8 cellular contexts compared by ENCODE assay signal in genomic region chr1:211323156-211324063, GRCh38. TPM values are rescaled to one million over a fixed set of nuclear protein-coding genes. Genes with fewer than 3 reads are reported as not detected.
A peak's percentile ranks its signal among the peaks of the same experiment; 100 is the strongest.
DNase-seq lines count a peak whose midpoint lies in the region; ATAC-seq and TF ChIP-seq lines count a peak whose summit lies in the region.

No MANE protein-coding gene starts in this region.

- no peaks in the 10 kb centered on the region for H3K27me3 Mint-ChIP-seq in osteocyte (ENCODE audit: unreplicated experiment)

- H3K36me3 Mint-ChIP-seq in osteocyte (ENCODE audit: unreplicated experiment): no peaks in the 10 kb centered on the region

- H3K9me3 Mint-ChIP-seq in osteocyte (ENCODE audit: unreplicated experiment): no peaks in the 10 kb centered on the region

- no peak overlapping the region for H3K27ac Mint-ChIP-seq in osteocyte (ENCODE audit: unreplicated experiment)

- peak; percentile 88 for TF ChIP-seq CTCF in osteocyte (IDR thresholded peaks at IDR 0.05)

- ATAC-seq in GM19468 (IDR thresholded peaks at IDR 0.05; ENCODE audit: extremely low read depth, unreplicated experiment) (peak; percentile 45), HG03575 (IDR thresholded peaks at IDR 0.05; ENCODE audit: extremely low read depth, insufficient number of reproducible peaks, low FRiP score, unreplicated experiment) (peak; percentile 54)

- DNase-seq in DMS153 (lab: John Stamatoyannopoulos, UW): peak; percentile 43
- DNase-seq in NCI-H82 treated with DMSO at 0.1 percent for 48 hours (lab: John Stamatoyannopoulos, UW; ENCODE audit: unreplicated experiment): peak; percentile 72
- peak; percentile 63 for DNase-seq in activated CD8-positive, alpha-beta memory T cell treated with anti-CD3 and anti-CD28 coated beads, Interleukin-2, amount 50 U/mL, for 4 hours
- peak; percentile 52 for DNase-seq in fibroblast of gingiva (ENCODE audit: low read depth)
- no peak for DNase-seq in osteocyte (ENCODE audit: extremely low spot score, unreplicated experiment)
- no peak for DNase-seq in ureter (ENCODE audit: low spot score)

- no peak overlapping the region for H3K4me3 Mint-ChIP-seq in osteocyte (ENCODE audit: unreplicated experiment)

- peaks cover 17% of the 10 kb centered on the region for H3K4me1 Mint-ChIP-seq in osteocyte (ENCODE audit: unreplicated experiment)

RNA-seq across cellular contexts. Expression of gene TRAF5, which starts 3.2 kb away (rescaled TPM):
- total RNA-seq in osteocyte: 44.8 and 45.2 TPM in 2 replicates
- total RNA-seq in ureter: 36.3 TPM

Comparison
In these comparisons a context has a peak if more than half of its experiments do, and no peak if none do; other contexts are left out.
1. DNase-seq: peak in DMS153 (single experiment), NCI-H82 treated with DMSO at 0.1 percent for 48 hours (single experiment), activated CD8-positive, alpha-beta memory T cell treated with anti-CD3 and anti-CD28 coated beads, Interleukin-2, amount 50 U/mL, for 4 hours (single experiment) and fibroblast of gingiva (single experiment); none in osteocyte (single experiment) and ureter (single experiment).